ENCODE assay signal across 16 cellular contexts in genomic region chr21:46397993-46398392, GRCh38.
DNase-seq lines count a peak whose midpoint lies in the region; ATAC-seq and TF ChIP-seq lines count a peak whose summit lies in the region.
"Had no signal": no experiment of that assay in that cellular context is flagged by ENCODE, and none has a peak within 500 bp of the region (broad histone marks: within the 10 kb centered on the region; RNA-seq: fewer than 3 reads in every experiment).

No MANE protein-coding gene starts in this region.

- ATAC-seq in left ventricle myocardium superior (no peak), left cardiac atrium (no peak), psoas muscle (no peak)
- ATAC-seq: CD8-positive, alpha-beta T cell; HepG2 had no signal

- H3K27ac ChIP-seq in psoas muscle: peak overlapping the region; percentile 11
- H3K27ac ChIP-seq: BLaER1 treated with 17β-estradiol and CSF1 and Interleukin-3, amounts not matched to agents 10 nM and 100 nM had no signal

- intact Hi-C loops in left ventricle myocardium superior (cut with micrococcal nuclease): no loop called here
- intact Hi-C loops in left cardiac atrium (cut with DNase I): no loop called here
- intact Hi-C loops in psoas muscle (cut with DNase I): loop anchor here in 1 of 2 donors (10.0 kb wide), 1 partner anchor 173 kb away; the partner anchor contains the start of gene LSS

- peak; percentile 10 for DNase-seq in left ventricle myocardium superior
- no peak for DNase-seq in left cardiac atrium
- DNase-seq in iPS-NIHi11 (ENCODE audit: low spot score): peak; percentile 6
- DNase-seq in psoas muscle: peak in 1 of 2 donors; percentile 56
- DNase-seq in mucosa of gallbladder (ENCODE audit: low spot score): no peak
- DNase-seq in T-helper 1 cell: no peak
- DNase-seq in GF-D8 (lab: John Stamatoyannopoulos, UW): no peak
- DNase-seq: Calu3; CD8-positive, alpha-beta T cell; DMS153; DMS79; GDM1; GOT3; H9 had no signal

- no peak for TF ChIP-seq CTCF in psoas muscle (IDR thresholded peaks at IDR 0.05)

- H3K4me3 ChIP-seq in psoas muscle: no peak overlapping the region
- H3K4me3 ChIP-seq: BLaER1 treated with 17β-estradiol and CSF1 and Interleukin-3, amounts not matched to agents 10 nM and 100 nM had no signal

- peaks cover 16% of the 10 kb centered on the region for H3K4me1 ChIP-seq in psoas muscle

- WGBS in psoas muscle, 3 donors: 96 to 98% (median 96%) methylated on average over 22 of the region's 22 CpGs

- no peaks in the 10 kb centered on the region for H3K27me3 ChIP-seq in psoas muscle (ENCODE audit: insufficient read depth in 3 of 3, low read length in 2 of 3)
- H3K27me3 ChIP-seq: BLaER1 treated with 17β-estradiol and CSF1 and Interleukin-3, amounts not matched to agents 10 nM and 100 nM had no signal

- no peaks in the 10 kb centered on the region for H3K9me3 ChIP-seq in psoas muscle
- H3K9me3 ChIP-seq: BLaER1 treated with 17β-estradiol and CSF1 and Interleukin-3, amounts not matched to agents 10 nM and 100 nM had no signal

- peaks cover 3 to 83% of the 10 kb centered on the region in 2 donors for H3K36me3 ChIP-seq in psoas muscle (ENCODE audit: insufficient read depth in 1 of 2, low read depth in 1 of 2)

Comparison
In these comparisons a context has a peak if more than half of its experiments do, and no peak if none do; other contexts are left out.
1. DNase-seq: peak in left ventricle myocardium superior (single experiment) and iPS-NIHi11 (single experiment); none in left cardiac atrium (single experiment), mucosa of gallbladder (single experiment), T-helper 1 cell (0 of 5) and GF-D8 (single experiment).